ENCODE assay signal across 8 cellular contexts in genomic region chr7:6614941-6615737, GRCh38. TPM values are rescaled to one million over a fixed set of nuclear protein-coding genes. Genes with fewer than 3 reads are reported as not detected.
DNase-seq lines count a peak whose midpoint lies in the region; ATAC-seq, FAIRE-seq and TF ChIP-seq lines count a peak whose summit lies in the region.

ZNF853 (plus strand) TSS chr7:6615610; CDS start chr7:6616175, 565 bp downstream.

- TF ChIP-seq CTCF in A549 (IDR thresholded peaks at IDR 0.05) (no peak), brain (conservative IDR thresholded peaks at IDR 0.05) (no peak), kidney epithelial cell (IDR thresholded peaks at IDR 0.05; ENCODE audit: insufficient read depth, low read length, poor library complexity, severe bottlenecking) (no peak)

- H3K9me3 ChIP-seq in A549 (no peaks in the 10 kb centered on the region), HUES64 (ENCODE audit: insufficient read depth, low read depth, low read length) (no peaks in the 10 kb centered on the region), stomach smooth muscle (ENCODE audit: control insufficient read depth in 2 of 2, low read length in 2 of 2) (no peaks in the 10 kb centered on the region)

- peak within 1 kb of the TSS; percentile 81 to 88 (median 84) for H3K4me3 Mint-ChIP-seq in brain

- H3K4me3 ChIP-seq in A549 (peak within 1 kb of the TSS; percentile 64), HUES64 (ENCODE audit: low read length) (peak within 1 kb of the TSS; percentile 81), kidney epithelial cell (ENCODE audit: low read depth, low read length) (peak within 1 kb of the TSS; percentile 51), stomach smooth muscle (ENCODE audit: low read length in 2 of 2) (peak within 1 kb of the TSS; percentile 63 to 79)

- no peak for DNase-seq in A549 (ENCODE audit: low read depth in 1 of 2, low spot score in 1 of 2)
- no peak for DNase-seq in kidney epithelial cell (ENCODE audit: low read depth)
- DNase-seq in central memory CD4-positive, alpha-beta T cell = no peak
- DNase-seq in cerebellar cortex (ENCODE audit: low spot score) = no peak
- DNase-seq in activated CD4-positive, alpha-beta T cell treated with anti-CD3 and anti-CD28 coated beads, Interleukin-2, amount 50 U/mL, for 1 hour = no peak

- H3K36me3 Mint-ChIP-seq in brain = peaks cover 16% of the 10 kb centered on the region

- H3K4me1 ChIP-seq in A549 (no peaks in the 10 kb centered on the region), HUES64 (ENCODE audit: insufficient read depth, low read length) (no peaks in the 10 kb centered on the region), stomach smooth muscle (ENCODE audit: control insufficient read depth, insufficient read depth, low read length) (peaks cover 15% of the 10 kb centered on the region)

- TF ChIP-seq RAD21 in A549 (conservative IDR thresholded peaks at IDR 0.05 in 1 of 2, IDR thresholded peaks at IDR 0.05 in 1 of 2) = no peak

- no peak for FAIRE-seq in A549 (lab: Jason Lieb, UNC)

- CTCF ChIA-PET in A549 (lab: Yijun Ruan, JAX) = no interaction called here

- H3K27ac Mint-ChIP-seq in brain = peak within 1 kb of the TSS; percentile 43 to 91 (median 71)

- no peaks in the 10 kb centered on the region for H3K9me3 Mint-ChIP-seq in brain

- peaks cover 14% of the 10 kb centered on the region for H3K27me3 Mint-ChIP-seq in brain

- H3K36me3 ChIP-seq in HUES64 (ENCODE audit: insufficient read depth, low read length) (0 out of 2 replicates have a peak, but pooled peaks cover 6% of the 10 kb centered on the region), kidney epithelial cell (ENCODE audit: control insufficient read depth, insufficient read depth, low read length) (no peaks in the 10 kb centered on the region), stomach smooth muscle (ENCODE audit: control insufficient read depth in 2 of 2, insufficient read depth in 2 of 2, low read length in 2 of 2) (peaks cover 3 to 6% of the 10 kb centered on the region in 2 donors)

- H3K4me2 ChIP-seq in A549 = peak within 1 kb of the TSS; percentile 94

- no peaks in the 10 kb centered on the region for H3K27me3 ChIP-seq in HUES64 (ENCODE audit: insufficient read depth, low read length)
- H3K27me3 ChIP-seq in kidney epithelial cell (ENCODE audit: control insufficient read depth, insufficient read depth, low read length) = peaks cover 9% of the 10 kb centered on the region
- H3K27me3 ChIP-seq in stomach smooth muscle (ENCODE audit: control insufficient read depth in 1 of 2, insufficient read depth in 2 of 2, low read length in 2 of 2) = no peaks in the 10 kb centered on the region

- no peak for TF ChIP-seq POLR2A in A549 (IDR thresholded peaks at IDR 0.05; ENCODE audit: low read length)

- WGBS in A549 (ENCODE audit: missing lambda C conversion rate) = 71% methylated on average over 6 of the region's 94 CpGs
- under 1% methylated on average over 84 of the region's 94 CpGs for WGBS in HUES64

- H3K27ac ChIP-seq in A549 (peak within 1 kb of the TSS; percentile 68 to 90), HUES64 (ENCODE audit: low read depth, low read length) (peak within 1 kb of the TSS; percentile 46; the same call in 1 of the 2 replicates), stomach smooth muscle (ENCODE audit: low read length) (no peak within 1 kb of the TSS)

- peak within 1 kb of the TSS; percentile 49 for H3K9ac ChIP-seq in HUES64 (ENCODE audit: low read depth, low read length)
- peak within 1 kb of the TSS; percentile 70 to 76 for H3K9ac ChIP-seq in stomach smooth muscle (ENCODE audit: low read length in 2 of 2)

- TF ChIP-seq EP300 in A549 (IDR thresholded peaks at IDR 0.05) = no peak

- POLR2A ChIA-PET in A549 (lab: Yijun Ruan, JAX) = interaction anchor here (1.2 kb wide), 1 partner anchor 38 kb away, joined by 3 read pairs; the partner anchor contains the start of gene ZDHHC4

- peak; percentile 39 to 45; a peak in 5 of 6 replicates for ATAC-seq in A549

- H3K4me1 Mint-ChIP-seq in brain = peaks cover 19% of the 10 kb centered on the region

TF ChIP-seq in A549, 52 proteins besides CTCF, POLR2A, EP300 and RAD21 (continues in another document):
- no peak for TF ChIP-seq CBX2 (IDR thresholded peaks at IDR 0.05; ENCODE audit: borderline replicate concordance, low read depth)
- TF ChIP-seq MAFK (IDR thresholded peaks at IDR 0.05; ENCODE audit: partially characterized antibody) = no peak
- TF ChIP-seq HOXA7 (CRISPR knock-in tag; IDR thresholded peaks at IDR 0.05) = no peak
- no peak for TF ChIP-seq FOXS1 (CRISPR knock-in tag; IDR thresholded peaks at IDR 0.05)
- TF ChIP-seq CHD4 (IDR thresholded peaks at IDR 0.05; ENCODE audit: borderline replicate concordance) = no peak
- TF ChIP-seq, protein P1, sequence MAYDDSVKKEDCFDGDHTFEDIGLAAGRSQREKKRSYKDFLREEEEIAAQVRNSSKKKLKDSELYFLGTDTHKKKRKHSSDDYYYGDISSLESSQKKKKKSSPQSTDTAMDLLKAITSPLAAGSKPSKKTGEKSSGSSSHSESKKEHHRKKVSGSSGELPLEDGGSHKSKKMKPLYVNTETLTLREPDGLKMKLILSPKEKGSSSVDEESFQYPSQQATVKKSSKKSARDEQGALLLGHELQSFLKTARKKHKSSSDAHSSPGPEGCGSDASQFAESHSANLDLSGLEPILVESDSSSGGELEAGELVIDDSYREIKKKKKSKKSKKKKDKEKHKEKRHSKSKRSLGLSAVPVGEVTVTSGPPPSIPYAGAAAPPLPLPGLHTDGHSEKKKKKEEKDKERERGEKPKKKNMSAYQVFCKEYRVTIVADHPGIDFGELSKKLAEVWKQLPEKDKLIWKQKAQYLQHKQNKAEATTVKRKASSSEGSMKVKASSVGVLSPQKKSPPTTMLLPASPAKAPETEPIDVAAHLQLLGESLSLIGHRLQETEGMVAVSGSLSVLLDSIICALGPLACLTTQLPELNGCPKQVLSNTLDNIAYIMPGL (CRISPR knock-in tag; IDR thresholded peaks at IDR 0.05; ENCODE audit: borderline replicate concordance) = no peak
- TF ChIP-seq, protein P2, sequence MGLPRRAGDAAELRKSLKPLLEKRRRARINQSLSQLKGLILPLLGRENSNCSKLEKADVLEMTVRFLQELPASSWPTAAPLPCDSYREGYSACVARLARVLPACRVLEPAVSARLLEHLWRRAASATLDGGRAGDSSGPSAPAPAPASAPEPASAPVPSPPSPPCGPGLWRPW (IDR thresholded peaks at IDR 0.05) = no peak
- no peak for TF ChIP-seq KDM1A (IDR thresholded peaks at IDR 0.05; ENCODE audit: low read depth)
- no peak for TF ChIP-seq FOSB (CRISPR knock-in tag; IDR thresholded peaks at IDR 0.05)
- no peak for TF ChIP-seq MAX (IDR thresholded peaks at IDR 0.05)
- no peak for TF ChIP-seq HOXB13 (CRISPR knock-in tag; IDR thresholded peaks at IDR 0.05; ENCODE audit: low read depth)
- TF ChIP-seq MAZ (IDR thresholded peaks at IDR 0.05; ENCODE audit: borderline replicate concordance, low read depth, low read length) = no peak
- TF ChIP-seq NFE2L2 (conservative IDR thresholded peaks at IDR 0.05; ENCODE audit: low read length) = no peak
- TF ChIP-seq GATA3 (IDR thresholded peaks at IDR 0.05; ENCODE audit: borderline replicate concordance) = no peak
- TF ChIP-seq, protein P3, sequence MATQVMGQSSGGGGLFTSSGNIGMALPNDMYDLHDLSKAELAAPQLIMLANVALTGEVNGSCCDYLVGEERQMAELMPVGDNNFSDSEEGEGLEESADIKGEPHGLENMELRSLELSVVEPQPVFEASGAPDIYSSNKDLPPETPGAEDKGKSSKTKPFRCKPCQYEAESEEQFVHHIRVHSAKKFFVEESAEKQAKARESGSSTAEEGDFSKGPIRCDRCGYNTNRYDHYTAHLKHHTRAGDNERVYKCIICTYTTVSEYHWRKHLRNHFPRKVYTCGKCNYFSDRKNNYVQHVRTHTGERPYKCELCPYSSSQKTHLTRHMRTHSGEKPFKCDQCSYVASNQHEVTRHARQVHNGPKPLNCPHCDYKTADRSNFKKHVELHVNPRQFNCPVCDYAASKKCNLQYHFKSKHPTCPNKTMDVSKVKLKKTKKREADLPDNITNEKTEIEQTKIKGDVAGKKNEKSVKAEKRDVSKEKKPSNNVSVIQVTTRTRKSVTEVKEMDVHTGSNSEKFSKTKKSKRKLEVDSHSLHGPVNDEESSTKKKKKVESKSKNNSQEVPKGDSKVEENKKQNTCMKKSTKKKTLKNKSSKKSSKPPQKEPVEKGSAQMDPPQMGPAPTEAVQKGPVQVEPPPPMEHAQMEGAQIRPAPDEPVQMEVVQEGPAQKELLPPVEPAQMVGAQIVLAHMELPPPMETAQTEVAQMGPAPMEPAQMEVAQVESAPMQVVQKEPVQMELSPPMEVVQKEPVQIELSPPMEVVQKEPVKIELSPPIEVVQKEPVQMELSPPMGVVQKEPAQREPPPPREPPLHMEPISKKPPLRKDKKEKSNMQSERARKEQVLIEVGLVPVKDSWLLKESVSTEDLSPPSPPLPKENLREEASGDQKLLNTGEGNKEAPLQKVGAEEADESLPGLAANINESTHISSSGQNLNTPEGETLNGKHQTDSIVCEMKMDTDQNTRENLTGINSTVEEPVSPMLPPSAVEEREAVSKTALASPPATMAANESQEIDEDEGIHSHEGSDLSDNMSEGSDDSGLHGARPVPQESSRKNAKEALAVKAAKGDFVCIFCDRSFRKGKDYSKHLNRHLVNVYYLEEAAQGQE (IDR thresholded peaks at IDR 0.05) = no peak
- TF ChIP-seq, protein P4, sequence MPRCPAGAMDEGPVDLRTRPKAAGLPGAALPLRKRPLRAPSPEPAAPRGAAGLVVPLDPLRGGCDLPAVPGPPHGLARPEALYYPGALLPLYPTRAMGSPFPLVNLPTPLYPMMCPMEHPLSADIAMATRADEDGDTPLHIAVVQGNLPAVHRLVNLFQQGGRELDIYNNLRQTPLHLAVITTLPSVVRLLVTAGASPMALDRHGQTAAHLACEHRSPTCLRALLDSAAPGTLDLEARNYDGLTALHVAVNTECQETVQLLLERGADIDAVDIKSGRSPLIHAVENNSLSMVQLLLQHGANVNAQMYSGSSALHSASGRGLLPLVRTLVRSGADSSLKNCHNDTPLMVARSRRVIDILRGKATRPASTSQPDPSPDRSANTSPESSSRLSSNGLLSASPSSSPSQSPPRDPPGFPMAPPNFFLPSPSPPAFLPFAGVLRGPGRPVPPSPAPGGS (IDR thresholded peaks at IDR 0.05) = no peak
- no peak for TF ChIP-seq TFCP2L1 (CRISPR knock-in tag; IDR thresholded peaks at IDR 0.05)

RNA-seq across cellular contexts. Expression of gene ZNF853, which starts in this region (rescaled TPM):
- polyA plus RNA-seq in A549 (2011; rRNA removed) = 2.2 and 2.7 TPM in 2 replicates
- 1.5 and 2.7 TPM in 2 replicates for polyA plus RNA-seq in A549 (2012; cell fraction: cytosol; rRNA removed)
- 1.6 and 1.7 TPM in 2 replicates for polyA plus RNA-seq in A549 (2012; cell fraction: nucleus; rRNA removed)
- polyA plus RNA-seq in A549 (2017; fragmentation: RNase III; extraction: RNeasy Plus Mini Kit Qiagen cat#74134 plus additional on column Dnase treatment) = 1.6 to 2.1 TPM (median 1.8 TPM) in 3 replicates
- 6.8 and 8.7 TPM in 2 replicates for polyA minus RNA-seq in A549 (2011; rRNA and poly(A)+ RNA removed)
- polyA plus RNA-seq in HUES64 (2013, experiment 1 of 2) = 4.4 TPM
- 5.6 TPM for polyA plus RNA-seq in HUES64 (2013, experiment 2 of 2)
- polyA plus RNA-seq in brain (ENCODE audit: insufficient read depth, low read depth, low replicate concordance) = 19.3 TPM
- 25.7 and 36.3 TPM in 2 replicates for total RNA-seq in kidney epithelial cell
